24 cellular contexts compared by ENCODE assay signal in the genomic region with DNA sequence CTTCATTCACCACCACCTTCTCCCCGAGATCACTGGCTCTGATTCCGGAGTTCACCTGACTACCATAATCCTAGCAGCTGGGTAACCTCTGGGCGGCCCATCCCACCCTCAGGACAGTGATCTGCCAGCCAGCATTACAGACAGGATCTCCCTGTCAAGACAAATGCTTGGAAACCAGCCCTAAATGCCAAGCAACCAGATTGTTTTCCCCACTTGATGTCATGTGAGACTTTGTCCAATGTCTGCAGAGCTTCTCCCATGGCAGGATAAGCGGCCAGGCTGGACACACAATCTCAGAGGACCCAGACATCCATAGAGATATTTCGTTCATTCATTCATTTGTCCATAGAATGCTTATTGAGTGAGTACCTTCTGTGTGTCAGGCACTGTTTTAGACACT. TPM values are rescaled to one million over a fixed set of nuclear protein-coding genes. Genes with fewer than 3 reads are reported as not detected.
"Had no signal": no experiment of that assay in that cellular context is flagged by ENCODE, and none has a peak within 500 bp of the region (broad histone marks: within the 10 kb centered on the region; RNA-seq: fewer than 3 reads in every experiment).

No MANE protein-coding gene starts in this region.

- DNase-seq: Kasumi-1, MM.1S, NCI-H1105, NCI-H1417, NCI-H1436 treated with DMSO at 0.1 percent for 48 hours, NCI-H1694, NCI-H187 treated with DMSO at 0.1 percent for 48 hours, NCI-H2029 treated with DMSO at 0.1 percent for 48 hours, NCI-H2171 treated with DMSO at 0.1 percent for 48 hours, NCI-H345, NCI-H446 treated with DMSO at 0.1 percent for 48 hours, NCI-H510A treated with DMSO at 0.1 percent for 48 hours, NCI-H526, NCI-H774, RPMI8226, SHP77, SK-N-SH, SW 1271 had no signal

- ATAC-seq: K562 had no signal

- H3K4me3 ChIP-seq: K562 had no signal

- H3K27ac ChIP-seq: HL-60, KMS-11 had no signal

- H3K9me3 ChIP-seq: SK-N-SH had no signal

RNA-seq across cellular contexts. Expression of a gene that starts 32.5 kb away (rescaled TPM):
- total RNA-seq: K562, M059J, SK-MEL-5 had no signal
- polyA plus RNA-seq: IgD-negative memory B cell, K562, SK-N-SH had no signal
